ENCODE assay signal across 22 cellular contexts in the genomic region with DNA sequence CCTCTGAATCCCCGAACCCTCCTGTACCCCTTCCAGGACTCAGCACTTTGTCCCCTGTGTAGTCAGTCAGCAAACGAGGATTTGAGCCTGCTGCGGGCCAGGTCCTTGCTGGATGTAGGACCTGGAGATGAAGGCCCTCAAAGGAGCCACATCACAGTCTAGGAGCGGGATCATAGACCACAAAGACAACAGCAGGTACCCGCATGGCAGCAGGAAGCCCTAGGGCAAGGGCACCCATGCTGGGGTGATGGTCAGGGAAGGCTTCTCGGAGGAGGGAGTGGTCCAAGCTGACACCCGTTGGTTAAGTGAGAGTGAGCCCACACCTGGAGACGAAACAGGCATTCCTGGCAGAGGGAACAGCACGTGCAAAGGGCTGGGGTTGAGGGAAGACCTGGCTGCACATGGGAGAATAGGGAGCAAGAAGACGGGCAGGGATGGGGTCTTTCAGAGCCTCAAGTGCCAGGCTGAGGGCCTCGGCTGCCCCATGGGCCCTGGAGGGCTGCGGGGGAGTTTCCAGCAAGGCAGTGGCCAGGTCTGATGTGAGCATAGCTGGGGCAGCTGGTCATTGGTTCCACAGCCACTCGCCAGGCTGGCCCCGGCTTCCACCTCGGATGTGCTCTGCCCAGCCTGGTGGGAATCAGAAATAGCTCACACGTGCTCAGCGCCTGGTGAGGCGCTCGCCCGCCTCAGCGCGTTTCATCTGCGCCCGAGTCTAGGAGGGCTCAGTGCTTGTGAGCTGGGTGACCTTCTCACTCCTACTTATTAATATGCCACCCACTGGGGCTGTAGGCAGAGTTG. TPM values are rescaled to one million over a fixed set of nuclear protein-coding genes. Genes with fewer than 3 reads are reported as not detected.
DNase-seq lines count a peak whose midpoint lies in the region; ATAC-seq, FAIRE-seq and TF ChIP-seq lines count a peak whose summit lies in the region.
"Had no signal": no experiment of that assay in that cellular context is flagged by ENCODE, and none has a peak within 500 bp of the region (broad histone marks: within the 10 kb centered on the region; RNA-seq: fewer than 3 reads in every experiment).

No MANE protein-coding gene starts in this region.

- WGBS in H9 (ENCODE audit: extremely low coverage, insufficient read length, low lambda C conversion rate) = no CpG with 5 or more reads among the region's 24 CpGs
- 45% methylated on average over 24 of the region's 24 CpGs for WGBS in GM12878 (ENCODE audit: insufficient coverage, insufficient replicate concordance, low lambda C conversion rate, missing lambda C conversion rate)

- CTCF ChIA-PET in GM12878 (lab: Yijun Ruan, JAX) = no interaction called here
- CTCF ChIA-PET in CD4-positive, alpha-beta memory T cell (lab: Charles Lee; ENCODE audit: partially characterized antibody) = no interaction called here

- H4K5ac ChIP-seq in H9 (ENCODE audit: insufficient read length, low read depth, low read length) = no peak overlapping the region

- H3K9ac ChIP-seq in H9 (ENCODE audit: extremely low read depth, insufficient read length, low read length) (no peak overlapping the region), GM12878 (ENCODE audit: control insufficient read depth, insufficient read depth, low read length) (no peak overlapping the region), kidney (ENCODE audit: low read length in 2 of 2) (no peak overlapping the region)
- H3K9ac ChIP-seq: BLaER1 had no signal

- no peak overlapping the region for H2BK15ac ChIP-seq in H9 (ENCODE audit: low read depth, low read length)

- H3K4me1 Mint-ChIP-seq in H9 (peaks cover 11 to 17% of the 10 kb centered on the region in 2 experiments), progenitor cell of endocrine pancreas (ENCODE audit: low read depth) (no peaks in the 10 kb centered on the region)
- no peaks in the 10 kb centered on the region for H3K4me1 Mint-ChIP-seq in CD4-positive, alpha-beta memory T cell

- H3K27me3 Mint-ChIP-seq in H9 (ENCODE audit: low read depth) (peaks cover 16% of the 10 kb centered on the region), progenitor cell of endocrine pancreas (peaks cover 24% of the 10 kb centered on the region)
- H3K27me3 Mint-ChIP-seq in CD4-positive, alpha-beta memory T cell = peaks cover 9 to 14% of the 10 kb centered on the region in 2 donors

- no peak overlapping the region for H3K27ac ChIP-seq in H9 (ENCODE audit: insufficient read length, low read depth, low read length)
- H3K27ac ChIP-seq in GM12878 (ENCODE audit: control insufficient read depth, insufficient read depth) = no peak overlapping the region
- no peak overlapping the region for H3K27ac ChIP-seq in kidney (ENCODE audit: low read depth in 2 of 2, low read length in 2 of 2)
- H3K27ac ChIP-seq in CD4-positive, alpha-beta memory T cell (ENCODE audit: low read depth, low read length) = no peak overlapping the region
- H3K27ac ChIP-seq: BLaER1, SK-N-MC had no signal

- no peaks in the 10 kb centered on the region for H3K79me1 ChIP-seq in H9 (ENCODE audit: insufficient read depth, low read depth, low read length, poor library complexity, severe bottlenecking)

- H4K91ac ChIP-seq in H9 (ENCODE audit: insufficient read length, low read depth, low read length) = no peak overlapping the region

- TF ChIP-seq CTCF in H9 (conservative IDR thresholded peaks at IDR 0.05) (no peak), GM12878 (IDR thresholded peaks at IDR 0.05 in 2 of 3, conservative IDR thresholded peaks at IDR 0.05 in 1 of 3; ENCODE audit: control insufficient read depth in 2 of 3, extremely low read depth in 1 of 3, insufficient read depth in 1 of 3, low read depth in 3 of 3, low read length in 3 of 3) (no peak), kidney (IDR thresholded peaks at IDR 0.05; ENCODE audit: borderline replicate concordance, extremely low read depth, insufficient read depth) (no peak), progenitor cell of endocrine pancreas (IDR thresholded peaks at IDR 0.05; ENCODE audit: unreplicated experiment) (no peak)

- no peak overlapping the region for H2AK5ac ChIP-seq in H9 (ENCODE audit: insufficient read length, low read length)

- no peak overlapping the region for H2BK20ac ChIP-seq in H9 (ENCODE audit: low read depth, low read length, poor library complexity, severe bottlenecking)

- H2AFZ ChIP-seq in H9 (ENCODE audit: low read length) (no peak overlapping the region), GM12878 (ENCODE audit: control insufficient read depth, low read depth, low read length) (no peak overlapping the region)

- SMC1A ChIA-PET in GM12878 (lab: Charles Lee; ENCODE audit: uncharacterized antibody, unreplicated experiment) = no interaction called here

- no peak for TF ChIP-seq RAD21 in GM12878 (IDR thresholded peaks at IDR 0.05; ENCODE audit: insufficient read depth, low read depth, low read length)

- H3K56ac ChIP-seq in H9 (ENCODE audit: insufficient read length, low read depth, low read length) = no peak overlapping the region

- H3K18ac ChIP-seq in H9 (ENCODE audit: insufficient read length, low read depth, low read length) = no peak overlapping the region

- H3K27me3 ChIP-seq in H9 (ENCODE audit: insufficient read depth, low read length) = no peaks in the 10 kb centered on the region
- peaks cover 2 to 3% of the 10 kb centered on the region in 2 experiments; a peak in 3 of 4 replicates for H3K27me3 ChIP-seq in GM12878 (replicated peaks in 1 of 2; ENCODE audit: control insufficient read depth in 2 of 2, insufficient read depth in 2 of 2, low read length in 1 of 2)
- no peaks in the 10 kb centered on the region for H3K27me3 ChIP-seq in CD4-positive, alpha-beta memory T cell (ENCODE audit: insufficient read depth, low read length)
- H3K27me3 ChIP-seq: BLaER1 had no signal

- peak overlapping the region; percentile 64; the same call in 1 of the 2 replicates for H3K14ac ChIP-seq in H9 (ENCODE audit: insufficient read depth, low read length)

- FAIRE-seq in GM12878 (lab: Jason Lieb, UNC) = no peak
- FAIRE-seq in kidney (lab: Jason Lieb, UNC) = no peak

- POLR2A ChIA-PET in GM12878 (lab: Charles Lee) = no interaction called here
- POLR2A ChIA-PET in CD4-positive, alpha-beta memory T cell (lab: Charles Lee; ENCODE audit: partially characterized antibody) = no interaction called here

- no peaks in the 10 kb centered on the region for H3K36me3 ChIP-seq in GM12878 (ENCODE audit: control insufficient read depth in 2 of 2, insufficient read depth in 2 of 2, low read length in 1 of 2)
- no peaks in the 10 kb centered on the region for H3K36me3 ChIP-seq in kidney (ENCODE audit: control insufficient read depth in 1 of 2, insufficient read depth in 2 of 2, low read length in 2 of 2)
- H3K36me3 ChIP-seq in CD4-positive, alpha-beta memory T cell (ENCODE audit: insufficient read depth, low read length) = no peaks in the 10 kb centered on the region
- H3K36me3 ChIP-seq: BLaER1 had no signal

- H3K36me3 Mint-ChIP-seq in H9 (ENCODE audit: insufficient read depth in 1 of 3, low read depth in 3 of 3) (peaks cover 0 to 4% (median 1%) of the 10 kb centered on the region in 3 experiments; a peak in 1 of 7 replicates), progenitor cell of endocrine pancreas (ENCODE audit: insufficient read depth) (no peaks in the 10 kb centered on the region)
- H3K36me3 Mint-ChIP-seq in CD4-positive, alpha-beta memory T cell = peaks cover 0 to 1% of the 10 kb centered on the region in 2 donors
- H3K36me3 Mint-ChIP-seq: CD8-positive, alpha-beta T cell had no signal

- in situ Hi-C loops in GM12878 (cut with MboI) = no loop called here

- H3K9me3 Mint-ChIP-seq in H9 = peaks cover 3 to 12% of the 10 kb centered on the region in 2 experiments
- peaks cover 12% of the 10 kb centered on the region for H3K9me3 Mint-ChIP-seq in progenitor cell of endocrine pancreas (ENCODE audit: low read depth)
- H3K9me3 Mint-ChIP-seq in CD4-positive, alpha-beta memory T cell = peaks cover 3 to 23% (median 18%) of the 10 kb centered on the region in 8 donors

- no peak overlapping the region for H3K4ac ChIP-seq in H9 (ENCODE audit: low read depth, low read length)

- no peak overlapping the region for H3K23ac ChIP-seq in H9 (ENCODE audit: insufficient read length, low read depth, low read length)

- H4K8ac ChIP-seq in H9 (replicated peaks; ENCODE audit: insufficient read length, low read depth, low read length) = no peak overlapping the region

- H3T11ph ChIP-seq in H9 (ENCODE audit: low read length) = no peak overlapping the region

- no peak for TF ChIP-seq POLR2A in GM12878 (IDR thresholded peaks at IDR 0.05; ENCODE audit: low read depth, low read length)

- no peak overlapping the region for H2BK12ac ChIP-seq in H9 (ENCODE audit: insufficient read length, low read depth, low read length)

- intact Hi-C loops in GM12878 (cut with micrococcal nuclease; ENCODE audit: unreplicated experiment) = no loop called here
- intact Hi-C loops in kidney (cut with DNase I) = no loop called here
- intact Hi-C loops in CD4-positive, alpha-beta memory T cell (cut with micrococcal nuclease) = no loop called here

- H3K27ac Mint-ChIP-seq in H9 (peak overlapping the region in 2 of 3 experiments; percentile 78 to 97; a peak in 3 of 7 replicates), progenitor cell of endocrine pancreas (peak overlapping the region; percentile 8)
- no peak overlapping the region for H3K27ac Mint-ChIP-seq in CD4-positive, alpha-beta memory T cell
- H3K27ac Mint-ChIP-seq: CD8-positive, alpha-beta T cell had no signal

- ATAC-seq in GM12878 = no peak
- no peak for ATAC-seq in HG02973 (IDR thresholded peaks at IDR 0.05; ENCODE audit: unreplicated experiment)
- ATAC-seq: CD8-positive, alpha-beta T cell; HCT116 had no signal

- H3K4me2 ChIP-seq in H9 (ENCODE audit: insufficient read depth, insufficient read length, low read length) = no peak overlapping the region
- no peak overlapping the region for H3K4me2 ChIP-seq in GM12878 (ENCODE audit: control insufficient read depth, insufficient read depth)
- H3K4me2 ChIP-seq: BLaER1 had no signal

- H3K79me2 ChIP-seq in H9 (ENCODE audit: insufficient read depth, low read length) = no peaks in the 10 kb centered on the region
- H3K79me2 ChIP-seq in GM12878 (ENCODE audit: control insufficient read depth, insufficient read depth, low read length) = no peaks in the 10 kb centered on the region

- no peaks in the 10 kb centered on the region for H3K23me2 ChIP-seq in H9 (ENCODE audit: insufficient read length, low read depth, low read length, poor library complexity, severe bottlenecking)

- RAD21 ChIA-PET in GM12878 (lab: Charles Lee; ENCODE audit: unreplicated experiment) = no interaction called here

- no peak overlapping the region for H2BK5ac ChIP-seq in H9 (ENCODE audit: insufficient read length, low read length)

- no peaks in the 10 kb centered on the region for H3K9me3 ChIP-seq in H9 (ENCODE audit: control insufficient read depth, low read depth, low read length)
- H3K9me3 ChIP-seq in GM12878 (replicated peaks; ENCODE audit: control insufficient read depth, insufficient read depth, low read length) = no peaks in the 10 kb centered on the region
- peaks cover 0 to 9% of the 10 kb centered on the region in 2 donors for H3K9me3 ChIP-seq in kidney (ENCODE audit: control insufficient read depth in 1 of 2, low read length in 2 of 2)
- no peaks in the 10 kb centered on the region for H3K9me3 ChIP-seq in CD4-positive, alpha-beta memory T cell (ENCODE audit: control insufficient read depth in 1 of 2, low read length in 2 of 2)
- H3K9me3 ChIP-seq: BLaER1 had no signal

- no peak for TF ChIP-seq EP300 in GM12878 (IDR thresholded peaks at IDR 0.05; ENCODE audit: borderline replicate concordance in 1 of 2, control insufficient read depth in 1 of 2, low read depth in 2 of 2, low read length in 2 of 2)

- H3K4me3 ChIP-seq in GM12878 (no peak overlapping the region), kidney (ENCODE audit: low read length in 2 of 2) (no peak overlapping the region)
- H3K4me3 ChIP-seq in CD4-positive, alpha-beta memory T cell (ENCODE audit: low read length in 2 of 2) = no peak overlapping the region
- H3K4me3 ChIP-seq: BLaER1, SK-N-MC had no signal

- H4K20me1 ChIP-seq in H9 (ENCODE audit: control insufficient read depth, insufficient read depth, insufficient read length) (no peaks in the 10 kb centered on the region), GM12878 (ENCODE audit: control insufficient read depth, insufficient read depth) (no peaks in the 10 kb centered on the region)
- H4K20me1 ChIP-seq: BLaER1 had no signal

- no peak overlapping the region for H2BK120ac ChIP-seq in H9 (ENCODE audit: low read depth, low read length, poor library complexity, severe bottlenecking)

- BruUV-seq in GM12878 (replicated peaks; lab: Mats Ljungman, UMichigan) = no TSS peak

- H3K4me3 Mint-ChIP-seq in H9 (no peak overlapping the region), progenitor cell of endocrine pancreas (ENCODE audit: low read depth) (no peak overlapping the region)
- no peak overlapping the region for H3K4me3 Mint-ChIP-seq in CD4-positive, alpha-beta memory T cell
- H3K4me3 Mint-ChIP-seq: CD8-positive, alpha-beta T cell had no signal

- H3K4me1 ChIP-seq in H9 (ENCODE audit: insufficient read depth, low read length) = no peaks in the 10 kb centered on the region
- peaks cover 4% of the 10 kb centered on the region; the same call in 1 of the 2 replicates for H3K4me1 ChIP-seq in GM12878 (ENCODE audit: control insufficient read depth, insufficient read depth, low read length)
- no peaks in the 10 kb centered on the region for H3K4me1 ChIP-seq in kidney (ENCODE audit: control insufficient read depth in 1 of 2, insufficient read depth in 1 of 2, low read depth in 1 of 2, low read length in 2 of 2)
- H3K4me1 ChIP-seq in CD4-positive, alpha-beta memory T cell (ENCODE audit: insufficient read depth, low read length) = no peaks in the 10 kb centered on the region
- H3K4me1 ChIP-seq: BLaER1 had no signal

- DNase-seq in H9 (no peak), GM12878 (ENCODE audit: low read depth, low spot score) (no peak), kidney (peak; percentile 27), progenitor cell of endocrine pancreas (ENCODE audit: low spot score, unreplicated experiment) (no peak), NCI-H524 treated with DMSO at 0.1 percent for 48 hours (lab: John Stamatoyannopoulos, UW) (no peak)
- DNase-seq in CD4-positive, alpha-beta memory T cell = no peak
- DNase-seq: ACHN; CD8-positive, alpha-beta T cell; DND-41; Karpas-422; MV-4-11; NCI-H1105 treated with DMSO at 0.1 percent for 48 hours; NCI-H2081; NCI-H2171; NCI-H345; NCI-H524; NCI-H82; SHP77 treated with DMSO at 0.1 percent for 48 hours had no signal

RNA-seq across cellular contexts. Expression of a gene that starts 15.0 kb away (rescaled TPM):
- 48.0 and 54.6 TPM in 2 replicates for total RNA-seq in H9 (2021)
- total RNA-seq in GM12878 (2013; cell fraction: nucleolus; rRNA removed) = 91.2 and 105 TPM in 2 replicates
- total RNA-seq in GM12878 (2014; rRNA removed) = 13.3 and 14.8 TPM in 2 replicates
- 9.7 and 12.1 TPM in 2 replicates for total RNA-seq in GM12878 (2014; rRNA removed; fragmentation: Illumina TruSeq; extraction: Trizol)
- total RNA-seq in GM12878 (2021) = 42.4 and 43.3 TPM in 2 replicates
- 9.4 TPM for polyA plus RNA-seq in GM12878 (2011; ENCODE audit: low read depth)
- 6.4 and 9.6 TPM in 2 replicates for polyA plus RNA-seq in GM12878 (2011; rRNA removed)
- 23.0 and 25.4 TPM in 2 replicates for polyA plus RNA-seq in GM12878 (2011; cell fraction: cytosol; rRNA removed)
- polyA plus RNA-seq in GM12878 (2011; cell fraction: nucleus; rRNA removed) = 81.8 and 95.7 TPM in 2 replicates
- 22.7 and 28.5 TPM in 2 replicates for polyA plus RNA-seq in GM12878 (2012)
- 22.5 and 29.6 TPM in 2 replicates for polyA plus RNA-seq in GM12878 (2014; fragmentation: Illumina TruSeq; extraction: Trizol)
- polyA plus RNA-seq in GM12878 (2014; fragmentation: Nextera tagmentation; extraction: Ambion mirVana) = under 1 TPM; 0.42 to 0.90 TPM
- 25.3 and 28.8 TPM in 2 replicates for polyA plus RNA-seq in GM12878 (2014; rRNA removed)
- polyA plus RNA-seq in GM12878 (2016; fragmentation: Nextera tagmentation; extraction: Ambion mirVana) = 10 to 100 TPM; 24.6 to 28.2 TPM
- polyA minus RNA-seq in GM12878 (2011; rRNA and poly(A)+ RNA removed) = 16.2 and 32.1 TPM in 2 replicates
- polyA minus RNA-seq in GM12878 (2011; cell fraction: cytosol; rRNA and poly(A)+ RNA removed) = 18.9 and 29.1 TPM in 2 replicates
- polyA minus RNA-seq in GM12878 (2011; cell fraction: nucleus; rRNA and poly(A)+ RNA removed) = 20.8 and 27.7 TPM in 2 replicates
- total RNA-seq in kidney = 62.4 TPM
- polyA plus RNA-seq in kidney (ENCODE audit: insufficient read depth, low read depth, low replicate concordance) = 19.6 TPM
- 101 and 109 TPM in 2 replicates for total RNA-seq in progenitor cell of endocrine pancreas
- total RNA-seq in CD4-positive, alpha-beta memory T cell = 10 to 100 TPM; 38.1 to 50.2 TPM
- 10 to 100 TPM; 13.3 to 23.9 TPM for polyA plus RNA-seq in CD4-positive, alpha-beta memory T cell

Comparison
In these comparisons a context has a peak if more than half of its experiments do, and no peak if none do; other contexts are left out.
1. H3K27ac Mint-ChIP-seq: peak in H9 (2 of 3) and progenitor cell of endocrine pancreas (single experiment); none in CD4-positive, alpha-beta memory T cell (0 of 7).